In the genomic region with DNA sequence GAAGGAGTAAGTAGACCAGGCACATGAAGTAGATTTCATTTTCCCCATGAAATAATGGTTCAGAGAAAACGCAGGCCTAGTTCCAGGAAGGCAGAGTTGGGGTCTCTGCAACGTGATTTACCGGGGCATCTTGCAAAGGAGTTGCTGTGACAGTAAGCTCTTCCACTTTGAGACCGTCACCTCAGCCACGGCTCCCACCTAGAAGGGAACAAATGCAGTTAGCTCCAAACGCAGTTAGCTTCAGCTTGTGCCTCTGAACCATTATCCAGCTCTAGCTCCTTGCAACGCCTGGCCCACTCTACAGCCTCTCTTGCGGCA, we compare ENCODE assay signal across 8 cellular contexts. TPM values are rescaled to one million over a fixed set of nuclear protein-coding genes. Genes with fewer than 3 reads are reported as not detected.
A peak's percentile ranks its signal among the peaks of the same experiment; 100 is the strongest.
DNase-seq lines count a peak whose midpoint lies in the region; ATAC-seq and TF ChIP-seq lines count a peak whose summit lies in the region.

No MANE protein-coding gene starts in this region.

- H3K9me3 ChIP-seq in WERI-Rb-1 (ENCODE audit: severe bottlenecking) (no peaks in the 10 kb centered on the region), gastroesophageal sphincter (no peaks in the 10 kb centered on the region)

- ATAC-seq in GM18508 (IDR thresholded peaks at IDR 0.05; ENCODE audit: insufficient read depth, unreplicated experiment) (peak; percentile 13), gastroesophageal sphincter (no peak), HG02970 (IDR thresholded peaks at IDR 0.05; ENCODE audit: low FRiP score, unreplicated experiment) (no peak)
- no peak for ATAC-seq in activated CD4-positive, CD25-positive, alpha-beta regulatory T cell treated with anti-CD3 and anti-CD28 coated beads, Interleukin-2, amount 50 U/mL, for 24 hours

- no peaks in the 10 kb centered on the region for H3K27me3 ChIP-seq in WERI-Rb-1 (ENCODE audit: insufficient read depth, low read depth, severe bottlenecking)
- no peaks in the 10 kb centered on the region for H3K27me3 ChIP-seq in gastroesophageal sphincter

- no peak for TF ChIP-seq POLR2A in gastroesophageal sphincter (IDR thresholded peaks at IDR 0.05)

- TF ChIP-seq CTCF in WERI-Rb-1 (IDR thresholded peaks at IDR 0.05; ENCODE audit: low read depth, low read length) (no peak), gastroesophageal sphincter (IDR thresholded peaks at IDR 0.05) (no peak), GM13977 (IDR thresholded peaks at IDR 0.05; ENCODE audit: extremely low read depth, insufficient read depth, missing control alignments) (no peak)

- in situ Hi-C loops in GM13977 (cut with MboI; ENCODE audit: low pct_unique_long_range_greater_than_20kb, low sequenced_read_pairs, unreplicated experiment), result no loop called here

- 7 to 19% methylated on average over 4 to 7 of the region's 8 CpGs for WGBS in gastroesophageal sphincter (ENCODE audit: low coverage in 1 of 2), 2 donors

- H3K4me1 ChIP-seq in gastroesophageal sphincter, result peaks cover 0 to 40% (median 12%) of the 10 kb centered on the region in 3 donors

- TF ChIP-seq EP300 in gastroesophageal sphincter (IDR thresholded peaks at IDR 0.05), result no peak

- H3K4me3 ChIP-seq in WERI-Rb-1 (ENCODE audit: low read depth, low read length) (peak overlapping the region; percentile 77), gastroesophageal sphincter (peak overlapping the region; percentile 62 to 65), skeletal muscle cell (ENCODE audit: low read depth, low read length) (peak overlapping the region; percentile 93)

- no peak for DNase-seq in WERI-Rb-1
- no peak for DNase-seq in skeletal muscle cell (ENCODE audit: low read depth)
- no peak for DNase-seq in cerebellar cortex (ENCODE audit: low spot score)
- DNase-seq in GM13977 (ENCODE audit: low spot score), result no peak

- H3K36me3 ChIP-seq in WERI-Rb-1 (peaks cover 53% of the 10 kb centered on the region), gastroesophageal sphincter (peaks cover 0 to 48% of the 10 kb centered on the region in 2 donors)

- peak overlapping the region; percentile 88 for H3K27ac ChIP-seq in WERI-Rb-1
- peak overlapping the region; percentile 94 to 97 (median 96) for H3K27ac ChIP-seq in gastroesophageal sphincter

RNA-seq across cellular contexts. Expression of a gene that starts 7.0 kb away (rescaled TPM):
- total RNA-seq in gastroesophageal sphincter, result 1 to 10 TPM; 1.4 to 3.6 (median 2.0) TPM

RNA-seq across cellular contexts. Expression of a gene that starts 14.1 kb away (rescaled TPM):
- total RNA-seq in gastroesophageal sphincter, result 10 to 100 TPM; 35.8 to 62.0 (median 51.9) TPM
